ENCODE assay signal across 9 cellular contexts in the genomic region with DNA sequence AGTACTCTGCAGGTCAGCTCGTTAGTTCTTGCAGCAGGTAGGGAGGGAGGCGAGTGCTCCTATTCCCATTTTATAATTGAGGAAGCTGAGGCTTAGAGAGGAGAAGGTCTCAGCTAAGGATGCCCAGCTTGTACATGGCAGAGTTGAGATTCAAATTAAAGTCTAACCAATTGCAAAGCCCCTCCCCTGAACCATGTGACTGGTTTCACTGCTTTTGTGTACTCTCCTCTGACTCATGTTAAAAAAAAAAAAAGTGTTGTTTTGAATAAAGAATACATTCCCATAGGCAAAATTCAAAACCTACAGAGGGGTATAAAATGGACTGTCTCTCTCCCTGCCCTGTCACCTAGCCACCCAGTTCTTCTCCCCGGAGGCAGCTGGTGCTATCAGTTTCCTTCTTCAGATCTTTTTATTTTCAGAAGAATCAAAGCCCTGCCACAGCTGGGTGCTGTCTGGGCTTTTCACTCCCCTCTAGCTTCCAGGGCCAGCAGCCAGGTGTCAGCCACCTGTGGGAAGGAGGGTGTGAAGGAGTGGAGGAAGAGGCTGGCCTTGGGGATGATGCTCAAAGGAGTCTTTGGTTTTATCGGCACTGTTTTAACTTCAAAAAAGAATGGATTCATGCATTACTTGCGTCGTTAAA. TPM values are rescaled to one million over a fixed set of nuclear protein-coding genes. Genes with fewer than 3 reads are reported as not detected.
DNase-seq lines count a peak whose midpoint lies in the region; ATAC-seq and TF ChIP-seq lines count a peak whose summit lies in the region.
"Had no signal": no experiment of that assay in that cellular context is flagged by ENCODE, and none has a peak within 500 bp of the region (broad histone marks: within the 10 kb centered on the region; RNA-seq: fewer than 3 reads in every experiment).

No MANE protein-coding gene starts in this region.

- peaks cover 46% of the 10 kb centered on the region for H3K36me3 Mint-ChIP-seq in central memory CD8-positive, alpha-beta T cell (ENCODE audit: insufficient read depth)
- H3K36me3 Mint-ChIP-seq in progenitor cell of endocrine pancreas (ENCODE audit: insufficient read depth) = peaks cover 5% of the 10 kb centered on the region

- peaks cover 33% of the 10 kb centered on the region for H3K4me1 Mint-ChIP-seq in central memory CD8-positive, alpha-beta T cell
- H3K4me1 Mint-ChIP-seq in progenitor cell of endocrine pancreas (ENCODE audit: low read depth) = peaks cover 15% of the 10 kb centered on the region

- ATAC-seq in central memory CD8-positive, alpha-beta T cell (replicated peaks; ENCODE audit: extremely low read depth, poor library complexity, severe bottlenecking) = no peak
- ATAC-seq in heart left ventricle = no peak
- no peak for ATAC-seq in GM21786 (IDR thresholded peaks at IDR 0.05; ENCODE audit: unreplicated experiment)
- ATAC-seq in HG03378 (IDR thresholded peaks at IDR 0.05; ENCODE audit: unreplicated experiment) = no peak

- no peak overlapping the region for H3K4me3 Mint-ChIP-seq in central memory CD8-positive, alpha-beta T cell
- no peak overlapping the region for H3K4me3 Mint-ChIP-seq in progenitor cell of endocrine pancreas (ENCODE audit: low read depth)

- peaks cover 0 to 75% (median 48%) of the 10 kb centered on the region in 9 donors for H3K36me3 ChIP-seq in heart left ventricle
- peaks cover 6% of the 10 kb centered on the region for H3K36me3 ChIP-seq in SJCRH30

- intact Hi-C loops in heart left ventricle (cut with DNase I) = loop anchor here in 3 of 10 donors (5.0 kb wide), 2 partner anchors 97 to 197 kb away; no protein-coding TSS in a partner anchor

- peaks cover 3 to 30% (median 17%) of the 10 kb centered on the region in 12 donors for H3K4me1 ChIP-seq in heart left ventricle
- peaks cover 6% of the 10 kb centered on the region; the same call in 1 of the 2 replicates for H3K4me1 ChIP-seq in SJCRH30

- WGBS in heart left ventricle, 4 donors = 73 to 80% (median 76%) methylated on average over 6 of the region's 6 CpGs

- TF ChIP-seq CTCF in progenitor cell of endocrine pancreas (IDR thresholded peaks at IDR 0.05; ENCODE audit: unreplicated experiment) (no peak), heart left ventricle (IDR thresholded peaks at IDR 0.05) (no peak)

- H3K27me3 ChIP-seq in heart left ventricle (no peaks in the 10 kb centered on the region), SJCRH30 (no peaks in the 10 kb centered on the region)

- H3K4me3 ChIP-seq in heart left ventricle (no peak overlapping the region), SJCRH30 (no peak overlapping the region)

- no peak overlapping the region for H3K27ac ChIP-seq in heart left ventricle
- H3K27ac ChIP-seq in SJCRH30 = no peak overlapping the region
- H3K27ac ChIP-seq: KMS-11 had no signal

- no peak for TF ChIP-seq POLR2A in heart left ventricle (IDR thresholded peaks at IDR 0.05)

- no peaks in the 10 kb centered on the region for H3K27me3 Mint-ChIP-seq in central memory CD8-positive, alpha-beta T cell
- H3K27me3 Mint-ChIP-seq in progenitor cell of endocrine pancreas = no peaks in the 10 kb centered on the region

- DNase-seq in GM03348 (ENCODE audit: low spot score) = peak; percentile 79
- DNase-seq in NCI-H69 (lab: John Stamatoyannopoulos, UW) = peak; percentile 86
- DNase-seq in central memory CD8-positive, alpha-beta T cell (ENCODE audit: low spot score in 2 of 2) = no peak
- DNase-seq in progenitor cell of endocrine pancreas (ENCODE audit: low spot score, unreplicated experiment) = no peak
- DNase-seq in heart left ventricle = no peak
- DNase-seq in SJCRH30 = no peak

- no peaks in the 10 kb centered on the region for H3K9me3 Mint-ChIP-seq in central memory CD8-positive, alpha-beta T cell
- no peaks in the 10 kb centered on the region for H3K9me3 Mint-ChIP-seq in progenitor cell of endocrine pancreas (ENCODE audit: low read depth)

- H3K27ac Mint-ChIP-seq in central memory CD8-positive, alpha-beta T cell (ENCODE audit: low read depth) = peak overlapping the region; percentile 59
- peak overlapping the region; percentile 93 for H3K27ac Mint-ChIP-seq in progenitor cell of endocrine pancreas

- no peaks in the 10 kb centered on the region for H3K9me3 ChIP-seq in heart left ventricle
- H3K9me3 ChIP-seq in SJCRH30 (replicated peaks) = no peaks in the 10 kb centered on the region

RNA-seq across cellular contexts. Expression of a gene that starts 5.4 kb away (rescaled TPM):
- total RNA-seq in progenitor cell of endocrine pancreas = 33.5 and 38.8 TPM in 2 replicates
- 10 to 100 TPM; 28.8 to 47.8 (median 37.9) TPM for total RNA-seq in heart left ventricle
- polyA plus RNA-seq in heart left ventricle = 100 to 1,000 TPM in 1 of 2 donors, 10 to 100 TPM in 1; 24.8 to 133 TPM
- 28.9 and 32.3 TPM in 2 replicates for total RNA-seq in SJCRH30 (2014; rRNA removed; shearing (Covaris generic))

RNA-seq across cellular contexts. Expression of a gene that starts 24.4 kb away (rescaled TPM):
- total RNA-seq in progenitor cell of endocrine pancreas (8.9 and 9.3 TPM in 2 replicates), heart left ventricle (1 to 10 TPM in 5 of 9 donors, under 1 TPM in 4; 0.60 to 8.0 (median 1.2) TPM)
- 1 to 10 TPM; 1.4 to 2.2 TPM for polyA plus RNA-seq in heart left ventricle
- 0.41 and 0.45 TPM in 2 replicates for total RNA-seq in SJCRH30 (2014; rRNA removed; shearing (Covaris generic))

RNA-seq across cellular contexts. Expression of a gene that starts 35.4 kb away (rescaled TPM):
- total RNA-seq in progenitor cell of endocrine pancreas (not detected in 2 replicates), heart left ventricle (1 to 10 TPM in 7 of 9 donors, under 1 TPM in 2; 0.36 to 2.2 (median 1.5) TPM)
- 1 to 10 TPM in 1 of 2 donors, under 1 TPM in 1; 0.55 to 1.1 TPM for polyA plus RNA-seq in heart left ventricle
- not detected in 2 replicates for total RNA-seq in SJCRH30 (2014; rRNA removed; shearing (Covaris generic))

Comparison
In these comparisons a context has a peak if more than half of its experiments do, and no peak if none do; other contexts are left out.
1. DNase-seq: peak in GM03348 (single experiment) and NCI-H69 (single experiment); none in central memory CD8-positive, alpha-beta T cell (0 of 2), progenitor cell of endocrine pancreas (single experiment), heart left ventricle (0 of 5) and SJCRH30 (0 of 2).